In genomic region chr3:124816206-124816605, GRCh38 we compare ENCODE assay signal across 14 cellular contexts.
DNase-seq lines count a peak whose midpoint lies in the region; FAIRE-seq and TF ChIP-seq lines count a peak whose summit lies in the region.
"Had no signal": no experiment of that assay in that cellular context is flagged by ENCODE, and none has a peak within 500 bp of the region (broad histone marks: within the 10 kb centered on the region; RNA-seq: fewer than 3 reads in every experiment).

No MANE protein-coding gene starts in this region.

- H3K4me3 ChIP-seq in Caco-2 (ENCODE audit: low read depth, low read length) (no peak overlapping the region), ascending aorta (no peak overlapping the region), esophagus squamous epithelium (no peak overlapping the region), suprapubic skin (no peak overlapping the region)
- H3K4me3 ChIP-seq: K562 had no signal

- H3K9me3 ChIP-seq in Caco-2: no peaks in the 10 kb centered on the region; the same call in 1 of the 2 replicates
- no peaks in the 10 kb centered on the region for H3K9me3 ChIP-seq in ascending aorta
- H3K9me3 ChIP-seq in esophagus squamous epithelium: no peaks in the 10 kb centered on the region
- H3K9me3 ChIP-seq in suprapubic skin: no peaks in the 10 kb centered on the region
- H3K9me3 ChIP-seq: SK-N-SH had no signal

- peaks cover 28% of the 10 kb centered on the region for H3K4me1 Mint-ChIP-seq in Caco-2 (ENCODE audit: low read depth, unreplicated experiment)

- peaks cover 15% of the 10 kb centered on the region for H3K36me3 Mint-ChIP-seq in Caco-2 (ENCODE audit: insufficient read depth, unreplicated experiment)

- H3K36me3 ChIP-seq in Caco-2 (ENCODE audit: control insufficient read depth, insufficient read depth, low read length) (peaks cover 3% of the 10 kb centered on the region), ascending aorta (peaks cover 29 to 55% of the 10 kb centered on the region in 2 donors), esophagus squamous epithelium (peaks cover 0 to 47% (median 3%) of the 10 kb centered on the region in 3 donors), suprapubic skin (peaks cover 25% of the 10 kb centered on the region)

- H3K27me3 Mint-ChIP-seq in Caco-2 (ENCODE audit: insufficient read depth, unreplicated experiment): no peaks in the 10 kb centered on the region

- no peak for DNase-seq in Caco-2
- peak in 1 of 2 donors; percentile 62 for DNase-seq in ascending aorta (ENCODE audit: low spot score in 2 of 2)
- no peak for DNase-seq in esophagus squamous epithelium (lab: John Stamatoyannopoulos, UW)
- DNase-seq in suprapubic skin (ENCODE audit: low spot score in 2 of 2): no peak
- no peak for DNase-seq in frontal cortex (ENCODE audit: low spot score in 2 of 2)
- DNase-seq in middle frontal gyrus (ENCODE audit: extremely low spot score, low spot score): no peak
- no peak for DNase-seq in C1 segment of cervical spinal cord (lab: John Stamatoyannopoulos, UW)
- no peak for DNase-seq in activated naive CD4-positive, alpha-beta T cell treated with Interleukin-2 at 50 U/mL for 16 hours
- DNase-seq: COR-L47, NCI-H146, NCI-H2081 treated with DMSO at 0.1 percent for 48 hours, NCI-H510A treated with DMSO at 0.1 percent for 48 hours, SK-N-SH had no signal

- H3K27ac ChIP-seq in ascending aorta: peak overlapping the region; percentile 88 to 96
- peak overlapping the region; percentile 18 to 86 (median 79) for H3K27ac ChIP-seq in esophagus squamous epithelium
- peak overlapping the region; percentile 80 for H3K27ac ChIP-seq in suprapubic skin

- H3K9me3 Mint-ChIP-seq in Caco-2 (ENCODE audit: unreplicated experiment): no peaks in the 10 kb centered on the region

- peak overlapping the region; percentile 92 for H3K27ac Mint-ChIP-seq in Caco-2 (ENCODE audit: unreplicated experiment)

- POLR2A ChIA-PET in Caco-2 (lab: Charles Lee): no interaction called here

- H3K27me3 ChIP-seq in Caco-2 (replicated peaks; ENCODE audit: control insufficient read depth, insufficient read depth, low read length): no peaks in the 10 kb centered on the region
- no peaks in the 10 kb centered on the region for H3K27me3 ChIP-seq in ascending aorta
- no peaks in the 10 kb centered on the region for H3K27me3 ChIP-seq in esophagus squamous epithelium
- H3K27me3 ChIP-seq in suprapubic skin: no peaks in the 10 kb centered on the region

- BruUV-seq in Caco-2 (replicated peaks; lab: Mats Ljungman, UMichigan): no TSS peak

- WGBS in esophagus squamous epithelium, 2 donors: 40 to 69% methylated on average over 4 of the region's 4 CpGs
- 87% methylated on average over 4 of the region's 4 CpGs for WGBS in suprapubic skin

- no peak overlapping the region for H3K4me3 Mint-ChIP-seq in Caco-2 (ENCODE audit: unreplicated experiment)

- TF ChIP-seq CTCF in Caco-2 (IDR thresholded peaks at IDR 0.05; ENCODE audit: insufficient read depth in 1 of 2, low read depth in 1 of 2, low read length in 1 of 2, severe bottlenecking in 1 of 2, unreplicated experiment in 1 of 2) (no peak), ascending aorta (IDR thresholded peaks at IDR 0.05) (no peak), esophagus squamous epithelium (IDR thresholded peaks at IDR 0.05) (no peak), suprapubic skin (IDR thresholded peaks at IDR 0.05) (no peak)

- CTCF ChIA-PET in Caco-2 (lab: Charles Lee): no interaction called here

- no peak for TF ChIP-seq EP300 in suprapubic skin (IDR thresholded peaks at IDR 0.05)

- intact Hi-C loops in Caco-2 (cut with micrococcal nuclease; ENCODE audit: unreplicated experiment): no loop called here
- intact Hi-C loops in ascending aorta (cut with DNase I): no loop called here
- intact Hi-C loops in esophagus squamous epithelium (cut with DNase I): no loop called here

- peaks cover 55% of the 10 kb centered on the region for H3K4me1 ChIP-seq in Caco-2
- peaks cover 14 to 41% of the 10 kb centered on the region in 2 donors for H3K4me1 ChIP-seq in ascending aorta
- H3K4me1 ChIP-seq in esophagus squamous epithelium: peaks cover 23 to 72% (median 39%) of the 10 kb centered on the region in 3 donors
- H3K4me1 ChIP-seq in suprapubic skin: peaks cover 46% of the 10 kb centered on the region

- TF ChIP-seq POLR2A in esophagus squamous epithelium (IDR thresholded peaks at IDR 0.05) (no peak), suprapubic skin (IDR thresholded peaks at IDR 0.05) (no peak)

- no peak for FAIRE-seq in frontal cortex (lab: Jason Lieb, UNC)
- FAIRE-seq: K562 had no signal
